In genomic region chr10:91435241-91435640, GRCh38 we compare ENCODE assay signal across 25 cellular contexts.
"Had no signal": no experiment of that assay in that cellular context is flagged by ENCODE, and none has a peak within 500 bp of the region (broad histone marks: within the 10 kb centered on the region; RNA-seq: fewer than 3 reads in every experiment).

No MANE protein-coding gene starts in this region.

- H3K36me3 ChIP-seq: right atrium auricular region, right lobe of liver had no signal

- H3K27me3 ChIP-seq: right atrium auricular region, right lobe of liver, tibial nerve, upper lobe of left lung, vagina had no signal

- H3K4me1 ChIP-seq: left ventricle myocardium inferior, parathyroid adenoma, right atrium auricular region, right lobe of liver, tibial nerve, upper lobe of left lung had no signal

- FAIRE-seq: kidney had no signal

- H3K4me3 ChIP-seq: left ventricle myocardium inferior, lung, mucosa of descending colon, right atrium auricular region, right lobe of liver, smooth muscle cell, tibial nerve, upper lobe of left lung, vagina had no signal

- H3K9me3 ChIP-seq: mucosa of descending colon, right atrium auricular region, right lobe of liver, upper lobe of left lung, vagina had no signal

- H2AFZ ChIP-seq: parathyroid adenoma had no signal

- H3K4me3 Mint-ChIP-seq: naive thymus-derived CD8-positive, alpha-beta T cell; nephron; neural crest cell; stimulated activated memory B cell treated with anti-CD40 and anti-IgM and Interleukin-4, amounts not matched to agents 10 μg/mL and 1 μg/mL and 100 μg/mL, for 72 hours; stimulated activated naive CD8-positive, alpha-beta T cell treated with anti-CD3 and anti-CD28 coated beads, Interleukin-15, amount 100 ng/mL, for 72 hours had no signal

- H3K9ac ChIP-seq: parathyroid adenoma had no signal

- H3K4me2 ChIP-seq: smooth muscle cell had no signal

- H3K27ac Mint-ChIP-seq: nephron; stimulated activated memory B cell treated with anti-CD40 and anti-IgM and Interleukin-4, amounts not matched to agents 10 μg/mL and 1 μg/mL and 100 μg/mL, for 72 hours; stimulated activated naive CD8-positive, alpha-beta T cell treated with anti-CD3 and anti-CD28 coated beads, Interleukin-15, amount 100 ng/mL, for 72 hours had no signal

- DNase-seq: hippocampal formation; kidney; left ventricle myocardium inferior; midbrain; mucosa of descending colon; naive thymus-derived CD8-positive, alpha-beta T cell; nucleus accumbens; right lobe of liver; stimulated activated CD4-positive, alpha-beta T cell treated with anti-CD3 and anti-CD28 coated beads, Interleukin-1b, Interleukin-23, amount 100 ng/mL, for 48 hours; stimulated activated CD4-positive, alpha-beta T cell treated with anti-CD3 and anti-CD28 coated beads, Interleukin-2, amount 100 ng/mL, for 48 hours; stimulated activated CD4-positive, alpha-beta T cell treated with anti-CD3 and anti-CD28 coated beads, Interleukin-4, amount 100 ng/mL, for 4 hours; stimulated activated CD8-positive, alpha-beta memory T cell treated with anti-CD3 and anti-CD28 coated beads, Interleukin-4, amount 100 ng/mL, for 48 hours; stimulated activated naive CD4-positive, alpha-beta T cell treated with Interleukin-2 at 50 U/mL for 16 hours; stimulated activated naive CD8-positive, alpha-beta T cell treated with anti-CD3 and anti-CD28 coated beads, Interleukin-15, amount 100 ng/mL, for 72 hours; substantia nigra; upper lobe of left lung had no signal

- ATAC-seq: mucosa of descending colon; naive thymus-derived CD8-positive, alpha-beta T cell; right lobe of liver; stimulated activated memory B cell treated with anti-CD40 and anti-IgM and Interleukin-4, amounts not matched to agents 10 μg/mL and 1 μg/mL and 100 μg/mL, for 72 hours; stimulated activated naive CD8-positive, alpha-beta T cell treated with anti-CD3 and anti-CD28 coated beads, Interleukin-15, amount 100 ng/mL, for 72 hours had no signal

- H3K27ac ChIP-seq: left ventricle myocardium inferior, parathyroid adenoma, right atrium auricular region, right lobe of liver, tibial nerve, upper lobe of left lung, vagina had no signal

- H3K27me3 Mint-ChIP-seq: naive thymus-derived CD8-positive, alpha-beta T cell; stimulated activated memory B cell treated with anti-CD40 and anti-IgM and Interleukin-4, amounts not matched to agents 10 μg/mL and 1 μg/mL and 100 μg/mL, for 72 hours; stimulated activated naive CD8-positive, alpha-beta T cell treated with anti-CD3 and anti-CD28 coated beads, Interleukin-15, amount 100 ng/mL, for 72 hours had no signal
